Comparison of ENCODE assay signal across 11 cellular contexts in the genomic region with DNA sequence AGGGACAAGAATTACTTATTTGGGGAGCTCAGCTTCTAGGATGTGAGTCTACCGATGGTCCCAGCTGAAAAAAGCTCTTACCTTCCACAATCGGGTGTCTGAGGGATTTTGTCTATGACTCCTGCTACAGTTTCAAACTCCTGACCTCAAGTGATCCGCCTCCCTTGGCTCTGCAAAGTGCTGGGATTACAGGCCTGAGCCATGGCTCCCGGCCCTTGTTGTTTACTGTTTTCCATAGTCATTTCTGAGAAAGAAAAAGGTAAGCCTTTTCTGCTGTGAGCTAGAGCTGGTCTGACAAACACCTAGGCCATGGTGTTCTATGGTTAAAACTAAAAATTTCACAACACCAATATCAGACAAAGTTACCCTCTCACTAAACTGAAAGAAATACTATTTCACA. TPM values are rescaled to one million over a fixed set of nuclear protein-coding genes. Genes with fewer than 3 reads are reported as not detected.
"Had no signal": no experiment of that assay in that cellular context is flagged by ENCODE, and none has a peak within 500 bp of the region (broad histone marks: within the 10 kb centered on the region; RNA-seq: fewer than 3 reads in every experiment).

No MANE protein-coding gene starts in this region.

RNA-seq across cellular contexts. Expression of a gene that starts 57.5 kb away (rescaled TPM):
- total RNA-seq: activated T-helper 1 cell treated with anti-CD3 and anti-CD28 coated beads, Interleukin-12 subunit alpha, Interleukin-12 subunit beta, Interleukin-2, Interleukin-4 antibody, amounts not matched to agents 30 ng/mL and 10 ng/mL and 1 ng/mL, durations not matched to agents 14 hours and 24 hours and 36 hours; adrenal gland; astrocyte; body of pancreas; bronchial epithelial cell; MCF 10A; OCI-LY7; PC-9; Right ventricle myocardium inferior; SK-MEL-5 had no signal
- polyA plus RNA-seq: IgD-negative memory B cell had no signal
